In the genomic region with DNA sequence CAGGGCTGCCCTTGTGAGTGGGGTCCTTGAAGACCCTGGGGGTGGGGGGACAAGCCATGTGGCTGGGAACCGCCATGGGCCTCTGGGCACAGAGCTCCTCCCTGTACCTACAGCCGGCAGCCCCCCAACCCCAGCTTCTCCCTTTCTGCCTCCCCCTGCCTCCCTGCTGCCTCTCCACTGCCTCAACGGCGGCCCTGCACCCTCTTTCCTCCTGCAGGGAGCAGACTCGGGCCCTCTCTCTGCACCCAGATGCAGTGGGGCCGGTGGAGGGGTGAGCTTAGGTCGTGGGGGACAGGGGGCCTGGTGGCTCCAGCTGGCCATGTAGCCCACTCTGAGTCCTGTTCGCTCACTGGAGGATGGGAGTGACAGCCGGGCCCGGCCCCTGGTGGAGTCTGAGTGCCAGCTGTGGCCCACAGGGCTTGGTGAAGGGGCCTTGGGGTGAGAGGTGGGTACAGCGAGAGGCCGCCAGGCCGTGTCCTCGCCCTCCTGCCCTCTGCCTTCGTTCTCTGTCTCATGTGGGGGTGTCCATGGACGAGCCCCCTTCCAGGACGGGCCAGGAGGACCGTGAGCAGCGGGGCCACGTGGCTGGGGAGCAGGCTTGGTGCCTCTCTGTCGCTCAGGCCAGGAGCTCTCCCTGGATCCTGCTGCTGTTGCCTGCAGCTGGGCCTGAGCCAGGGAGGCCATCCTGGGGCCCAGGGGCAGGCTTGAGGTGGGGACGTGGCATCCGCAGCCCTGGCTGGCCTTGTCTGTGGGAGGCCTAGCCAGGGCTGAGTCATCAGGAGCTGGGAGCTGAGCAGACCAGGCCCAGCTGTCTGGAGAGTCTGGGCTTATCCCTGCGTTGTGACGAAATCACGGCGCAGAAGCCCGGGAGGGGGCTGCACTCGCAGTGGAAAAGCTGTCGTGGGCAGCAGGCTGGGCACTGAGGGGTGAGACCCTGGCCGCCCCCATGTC, we compare ENCODE assay signal across 8 cellular contexts.
DNase-seq lines count a peak whose midpoint lies in the region; FAIRE-seq and TF ChIP-seq lines count a peak whose summit lies in the region.

No MANE protein-coding gene starts in this region.

- H3K9me3 Mint-ChIP-seq in astrocyte (ENCODE audit: unreplicated experiment): peaks cover 6% of the 10 kb centered on the region

- H3K27ac ChIP-seq in astrocyte (ENCODE audit: low read depth, low read length): peak overlapping the region; percentile 79
- H3K27ac ChIP-seq in suprapubic skin: no peak overlapping the region

- no peak for TF ChIP-seq POLR2A in suprapubic skin (IDR thresholded peaks at IDR 0.05)

- H3K4me2 ChIP-seq in astrocyte (ENCODE audit: low read length): peak overlapping the region; percentile 76

- TF ChIP-seq CTCF in astrocyte (IDR thresholded peaks at IDR 0.05; ENCODE audit: insufficient read depth, low read depth, low read length): no peak
- TF ChIP-seq CTCF in suprapubic skin (IDR thresholded peaks at IDR 0.05): no peak

- FAIRE-seq in astrocyte (lab: Jason Lieb, UNC): peak; percentile 80

- no peak for TF ChIP-seq EP300 in suprapubic skin (IDR thresholded peaks at IDR 0.05)

- peaks cover 2% of the 10 kb centered on the region for H3K27me3 Mint-ChIP-seq in astrocyte (ENCODE audit: low read depth, unreplicated experiment)

- peak overlapping the region; percentile 95 for H2AFZ ChIP-seq in astrocyte (ENCODE audit: low read depth, low read length)

- H3K27me3 ChIP-seq in astrocyte (ENCODE audit: insufficient read depth, low read length) (peaks cover 9% of the 10 kb centered on the region), suprapubic skin (peaks cover 42% of the 10 kb centered on the region)

- no peak overlapping the region for H3K4me3 Mint-ChIP-seq in astrocyte (ENCODE audit: unreplicated experiment)

- H3K9me3 ChIP-seq in astrocyte (ENCODE audit: insufficient read depth, low read depth, low read length) (no peaks in the 10 kb centered on the region), suprapubic skin (no peaks in the 10 kb centered on the region)

- H3K4me3 ChIP-seq in astrocyte (ENCODE audit: insufficient read depth, low read depth, low read length): no peak overlapping the region
- no peak overlapping the region for H3K4me3 ChIP-seq in suprapubic skin

- H3K36me3 ChIP-seq in astrocyte (ENCODE audit: insufficient read depth, low read length): no peaks in the 10 kb centered on the region
- H3K36me3 ChIP-seq in suprapubic skin: no peaks in the 10 kb centered on the region

- H3K79me2 ChIP-seq in astrocyte (ENCODE audit: insufficient read depth, low read length): no peaks in the 10 kb centered on the region

- H3K4me1 Mint-ChIP-seq in astrocyte (ENCODE audit: low read depth, unreplicated experiment): peaks cover 10% of the 10 kb centered on the region

- H3K4me1 ChIP-seq in astrocyte (ENCODE audit: insufficient read depth, low read length) (peaks cover 31% of the 10 kb centered on the region), suprapubic skin (peaks cover 5% of the 10 kb centered on the region)

- H4K20me1 ChIP-seq in astrocyte (ENCODE audit: insufficient read depth, low read length): no peaks in the 10 kb centered on the region

- peak; percentile 31 for DNase-seq in HT-29 (ENCODE audit: low spot score)
- DNase-seq in astrocyte (ENCODE audit: low read depth): peak; percentile 98
- peak; percentile 73 for DNase-seq in iPS-NIHi7 (ENCODE audit: extremely low spot score)
- peak; percentile 80 to 82 for DNase-seq in suprapubic skin (ENCODE audit: low spot score in 2 of 2)
- no peak for DNase-seq in activated CD8-positive, alpha-beta memory T cell treated with anti-CD3 and anti-CD28 coated beads, Interleukin-2, amount 50 U/mL, for 48 hours
- DNase-seq in effector CD8-positive, alpha-beta T cell (lab: John Stamatoyannopoulos, UW): no peak
- no peak for DNase-seq in NCI-H2171 treated with DMSO at 0.1 percent for 48 hours (lab: John Stamatoyannopoulos, UW)
- DNase-seq in NCI-H2171 (lab: John Stamatoyannopoulos, UW): no peak

- H3K36me3 Mint-ChIP-seq in astrocyte (ENCODE audit: low read depth, unreplicated experiment): no peaks in the 10 kb centered on the region

- peak overlapping the region; percentile 98 for H3K27ac Mint-ChIP-seq in astrocyte (ENCODE audit: unreplicated experiment)

- 84% methylated on average over 11 of the region's 31 CpGs for WGBS in suprapubic skin

- H3K9ac ChIP-seq in astrocyte (ENCODE audit: low read length): peak overlapping the region; percentile 85

Comparison
In these comparisons a context has a peak if more than half of its experiments do, and no peak if none do; other contexts are left out.
1. DNase-seq: peak in HT-29 (single experiment), astrocyte (single experiment), iPS-NIHi7 (single experiment) and suprapubic skin (2 of 2); none in activated CD8-positive, alpha-beta memory T cell treated with anti-CD3 and anti-CD28 coated beads, Interleukin-2, amount 50 U/mL, for 48 hours (single experiment), effector CD8-positive, alpha-beta T cell (single experiment), NCI-H2171 treated with DMSO at 0.1 percent for 48 hours (single experiment) and NCI-H2171 (single experiment).